Comparison of ENCODE assay signal across 16 cellular contexts in the genomic region with DNA sequence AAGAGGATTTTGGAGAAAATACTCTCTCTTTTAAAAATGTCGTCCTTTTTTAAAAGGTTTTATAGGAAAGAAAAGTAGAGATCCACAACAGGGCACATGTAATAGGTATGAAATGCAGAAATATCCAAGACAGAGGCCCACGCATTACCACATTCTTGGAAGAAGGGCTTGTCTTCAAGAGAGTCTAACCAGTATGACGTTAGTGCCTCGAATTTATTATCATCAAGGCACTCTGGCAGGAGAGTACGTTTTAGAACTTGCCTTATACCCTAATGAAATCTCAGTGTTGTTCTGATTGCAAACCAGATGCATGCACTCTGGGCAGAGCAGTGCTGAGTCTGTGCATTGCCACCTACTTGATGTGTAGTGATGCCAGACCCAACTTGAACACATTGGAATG.
DNase-seq lines count a peak whose midpoint lies in the region; ATAC-seq and TF ChIP-seq lines count a peak whose summit lies in the region.
"Had no signal": no experiment of that assay in that cellular context is flagged by ENCODE, and none has a peak within 500 bp of the region (broad histone marks: within the 10 kb centered on the region; RNA-seq: fewer than 3 reads in every experiment).

No MANE protein-coding gene starts in this region.

- H3K27ac Mint-ChIP-seq in chondrocyte (ENCODE audit: unreplicated experiment): peak overlapping the region; percentile 75
- no peak overlapping the region for H3K27ac Mint-ChIP-seq in stimulated activated memory B cell treated with anti-CD40 and anti-IgM and Interleukin-4, amounts not matched to agents 10 μg/mL and 1 μg/mL and 100 μg/mL, for 72 hours
- H3K27ac Mint-ChIP-seq: CD14-positive monocyte; CD8-positive, alpha-beta T cell; GM23338 had no signal

- no CpG with 5 or more reads among the region's 5 CpGs for WGBS in neuronal stem cell (ENCODE audit: extremely low coverage in 2 of 2, insufficient read length in 2 of 2, insufficient replicate concordance in 1 of 2), 2 donors

- H3K14ac ChIP-seq in neuronal stem cell (ENCODE audit: low read length): no peak overlapping the region

- H3K36me3 ChIP-seq in neuronal stem cell (replicated peaks in 1 of 2; ENCODE audit: control insufficient read depth in 2 of 2, insufficient read depth in 2 of 2, low read length in 2 of 2): no peaks in the 10 kb centered on the region

- H4K8ac ChIP-seq in neuronal stem cell (ENCODE audit: low read depth, low read length): no peak overlapping the region

- peaks cover 73% of the 10 kb centered on the region for H3K4me1 Mint-ChIP-seq in chondrocyte (ENCODE audit: low read depth)
- H3K4me1 Mint-ChIP-seq in stimulated activated memory B cell treated with anti-CD40 and anti-IgM and Interleukin-4, amounts not matched to agents 10 μg/mL and 1 μg/mL and 100 μg/mL, for 72 hours: no peaks in the 10 kb centered on the region
- H3K4me1 Mint-ChIP-seq: CD14-positive monocyte, GM23338 had no signal

- H2AFZ ChIP-seq in neuronal stem cell (ENCODE audit: low read length): peak overlapping the region; percentile 77
- H2AFZ ChIP-seq: GM23338 had no signal

- no peak overlapping the region for H3K4me3 Mint-ChIP-seq in chondrocyte (ENCODE audit: unreplicated experiment)
- H3K4me3 Mint-ChIP-seq in stimulated activated memory B cell treated with anti-CD40 and anti-IgM and Interleukin-4, amounts not matched to agents 10 μg/mL and 1 μg/mL and 100 μg/mL, for 72 hours: no peak overlapping the region
- H3K4me3 Mint-ChIP-seq: CD8-positive, alpha-beta T cell; GM23338 had no signal

- no peak overlapping the region for H3K4ac ChIP-seq in neuronal stem cell (ENCODE audit: low read length)

- no peaks in the 10 kb centered on the region for H3K9me3 ChIP-seq in neuronal stem cell (replicated peaks in 1 of 2; ENCODE audit: control insufficient read depth in 2 of 2, insufficient read depth in 1 of 2, low read depth in 1 of 2, low read length in 2 of 2)

- peaks cover 1% of the 10 kb centered on the region for H3K36me3 Mint-ChIP-seq in chondrocyte (ENCODE audit: low read depth)
- H3K36me3 Mint-ChIP-seq in stimulated activated memory B cell treated with anti-CD40 and anti-IgM and Interleukin-4, amounts not matched to agents 10 μg/mL and 1 μg/mL and 100 μg/mL, for 72 hours: no peaks in the 10 kb centered on the region
- H3K36me3 Mint-ChIP-seq: CD14-positive monocyte; CD8-positive, alpha-beta T cell had no signal

- H4K91ac ChIP-seq in neuronal stem cell (ENCODE audit: low read depth, low read length, poor library complexity): no peak overlapping the region

- no peak overlapping the region for H2BK15ac ChIP-seq in neuronal stem cell (ENCODE audit: low read length)

- H2BK120ac ChIP-seq in neuronal stem cell (ENCODE audit: low read depth, low read length): no peak overlapping the region

- no peak overlapping the region for H2AK5ac ChIP-seq in neuronal stem cell (ENCODE audit: low read depth, low read length)

- no peaks in the 10 kb centered on the region for H3K79me1 ChIP-seq in neuronal stem cell (ENCODE audit: low read depth, low read length)

- H2BK5ac ChIP-seq in neuronal stem cell (ENCODE audit: low read length): no peak overlapping the region

- H3K4me2 ChIP-seq in neuronal stem cell (ENCODE audit: insufficient read depth, low read length, poor library complexity, severe bottlenecking): no peak overlapping the region
- H3K4me2 ChIP-seq: GM23338 had no signal

- H2BK12ac ChIP-seq in neuronal stem cell (ENCODE audit: low read length): no peak overlapping the region

- H3K4me1 ChIP-seq in neuronal stem cell (ENCODE audit: control insufficient read depth in 2 of 2, insufficient read depth in 1 of 2, low read depth in 1 of 2, low read length in 2 of 2): peaks cover 0 to 4% of the 10 kb centered on the region in 2 donors

- no peaks in the 10 kb centered on the region for H3K27me3 Mint-ChIP-seq in chondrocyte (ENCODE audit: low read depth)
- H3K27me3 Mint-ChIP-seq in stimulated activated memory B cell treated with anti-CD40 and anti-IgM and Interleukin-4, amounts not matched to agents 10 μg/mL and 1 μg/mL and 100 μg/mL, for 72 hours: peaks cover 38% of the 10 kb centered on the region

- no peak overlapping the region for H3K4me3 ChIP-seq in neuronal stem cell (ENCODE audit: low read length in 2 of 2)
- H3K4me3 ChIP-seq: GM23338 had no signal

- no peak overlapping the region for H3K9ac ChIP-seq in neuronal stem cell (ENCODE audit: low read depth, low read length, poor library complexity)

- DNase-seq in chondrocyte (ENCODE audit: low spot score) (no peak), neuronal stem cell (ENCODE audit: low spot score) (no peak), NCI-H345 (lab: John Stamatoyannopoulos, UW) (no peak)
- DNase-seq: CD8-positive, alpha-beta T cell; COR-L47; DMS153; DMS79 treated with DMSO at 0.1 percent for 48 hours; EL; GF-D8; H7 had no signal

- no peaks in the 10 kb centered on the region for H3K27me3 ChIP-seq in neuronal stem cell (ENCODE audit: control insufficient read depth in 3 of 3, insufficient read depth in 3 of 3, low read depth in 1 of 3, low read length in 3 of 3)

- TF ChIP-seq CTCF in chondrocyte (IDR thresholded peaks at IDR 0.05): no peak

- H3K9me3 Mint-ChIP-seq in chondrocyte (ENCODE audit: low read depth): peaks cover 8% of the 10 kb centered on the region
- H3K9me3 Mint-ChIP-seq in stimulated activated memory B cell treated with anti-CD40 and anti-IgM and Interleukin-4, amounts not matched to agents 10 μg/mL and 1 μg/mL and 100 μg/mL, for 72 hours: no peaks in the 10 kb centered on the region
- H3K9me3 Mint-ChIP-seq: CD8-positive, alpha-beta T cell; GM23338 had no signal

- H3K18ac ChIP-seq in neuronal stem cell (ENCODE audit: low read length): no peak overlapping the region

- no peak overlapping the region for H3K23ac ChIP-seq in neuronal stem cell (ENCODE audit: low read depth, low read length, poor library complexity)

- peak; percentile 41 for ATAC-seq in stimulated activated memory B cell treated with anti-CD40 and anti-IgM and Interleukin-4, amounts not matched to agents 10 μg/mL and 1 μg/mL and 100 μg/mL, for 72 hours
- no peak for ATAC-seq in GM18868 (IDR thresholded peaks at IDR 0.05; ENCODE audit: unreplicated experiment)
- no peak for ATAC-seq in GM21367 (IDR thresholded peaks at IDR 0.05; ENCODE audit: unreplicated experiment)
- ATAC-seq: CD8-positive, alpha-beta T cell; GM23338 had no signal

- no peak overlapping the region for H3K27ac ChIP-seq in neuronal stem cell (replicated peaks; ENCODE audit: low read length)
- H3K27ac ChIP-seq: HL-60 had no signal
